Comparison of ENCODE assay signal across 2 cellular contexts in the genomic region with DNA sequence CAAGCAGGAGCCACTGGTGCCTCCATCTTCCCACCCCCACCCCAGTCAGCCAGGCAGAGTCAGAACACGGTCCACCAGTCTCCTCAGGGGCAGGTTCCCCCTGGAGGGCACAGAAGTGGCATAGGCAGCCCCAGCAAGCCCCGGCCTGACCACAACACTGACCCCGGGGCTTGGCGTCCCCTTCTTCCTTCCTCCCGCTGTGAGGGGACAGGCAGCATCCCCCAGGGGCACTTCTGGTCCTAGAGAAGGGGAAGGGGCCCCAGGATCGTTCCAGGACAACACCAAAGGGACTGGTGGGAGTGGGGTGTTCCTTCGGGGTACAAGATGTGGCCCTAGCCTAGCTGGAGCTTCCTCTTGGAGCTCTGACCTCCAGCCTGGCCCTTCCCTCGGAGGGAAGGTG.
TF ChIP-seq lines count a peak whose summit lies in the region.

No MANE protein-coding gene starts in this region.

TF ChIP-seq in H1, 55 proteins besides CTCF, POLR2A, EP300 and RAD21:
- TF ChIP-seq GABPA (IDR thresholded peaks at IDR 0.05; ENCODE audit: borderline replicate concordance, insufficient read depth, low read length) (no peak), CHD7 (IDR thresholded peaks at IDR 0.05; ENCODE audit: insufficient replicate concordance, low read length) (no peak), SRF (IDR thresholded peaks at IDR 0.05; ENCODE audit: low read depth, low read length) (no peak), SIN3A (conservative IDR thresholded peaks at IDR 0.05 in 1 of 2, IDR thresholded peaks at IDR 0.05 in 1 of 2; ENCODE audit: low read depth in 1 of 2, low read length in 2 of 2) (no peak)

TF ChIP-seq in neural cell, 6 proteins besides CTCF, POLR2A, EP300 and RAD21:
- TF ChIP-seq, protein P1, sequence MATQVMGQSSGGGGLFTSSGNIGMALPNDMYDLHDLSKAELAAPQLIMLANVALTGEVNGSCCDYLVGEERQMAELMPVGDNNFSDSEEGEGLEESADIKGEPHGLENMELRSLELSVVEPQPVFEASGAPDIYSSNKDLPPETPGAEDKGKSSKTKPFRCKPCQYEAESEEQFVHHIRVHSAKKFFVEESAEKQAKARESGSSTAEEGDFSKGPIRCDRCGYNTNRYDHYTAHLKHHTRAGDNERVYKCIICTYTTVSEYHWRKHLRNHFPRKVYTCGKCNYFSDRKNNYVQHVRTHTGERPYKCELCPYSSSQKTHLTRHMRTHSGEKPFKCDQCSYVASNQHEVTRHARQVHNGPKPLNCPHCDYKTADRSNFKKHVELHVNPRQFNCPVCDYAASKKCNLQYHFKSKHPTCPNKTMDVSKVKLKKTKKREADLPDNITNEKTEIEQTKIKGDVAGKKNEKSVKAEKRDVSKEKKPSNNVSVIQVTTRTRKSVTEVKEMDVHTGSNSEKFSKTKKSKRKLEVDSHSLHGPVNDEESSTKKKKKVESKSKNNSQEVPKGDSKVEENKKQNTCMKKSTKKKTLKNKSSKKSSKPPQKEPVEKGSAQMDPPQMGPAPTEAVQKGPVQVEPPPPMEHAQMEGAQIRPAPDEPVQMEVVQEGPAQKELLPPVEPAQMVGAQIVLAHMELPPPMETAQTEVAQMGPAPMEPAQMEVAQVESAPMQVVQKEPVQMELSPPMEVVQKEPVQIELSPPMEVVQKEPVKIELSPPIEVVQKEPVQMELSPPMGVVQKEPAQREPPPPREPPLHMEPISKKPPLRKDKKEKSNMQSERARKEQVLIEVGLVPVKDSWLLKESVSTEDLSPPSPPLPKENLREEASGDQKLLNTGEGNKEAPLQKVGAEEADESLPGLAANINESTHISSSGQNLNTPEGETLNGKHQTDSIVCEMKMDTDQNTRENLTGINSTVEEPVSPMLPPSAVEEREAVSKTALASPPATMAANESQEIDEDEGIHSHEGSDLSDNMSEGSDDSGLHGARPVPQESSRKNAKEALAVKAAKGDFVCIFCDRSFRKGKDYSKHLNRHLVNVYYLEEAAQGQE (IDR thresholded peaks at IDR 0.05; ENCODE audit: borderline replicate concordance): no peak
- TF ChIP-seq POLR2AphosphoS5 (IDR thresholded peaks at IDR 0.05) (no peak), EZH2 (IDR thresholded peaks at IDR 0.05; ENCODE audit: borderline replicate concordance, insufficient read depth, low read length, poor library complexity, severe bottlenecking) (no peak), MXI1 (conservative IDR thresholded peaks at IDR 0.05; ENCODE audit: poor library complexity, severe bottlenecking) (no peak)
